In genomic region chr4:184651899-184652298, GRCh38 we compare ENCODE assay signal across 17 cellular contexts.
"Had no signal": no experiment of that assay in that cellular context is flagged by ENCODE, and none has a peak within 500 bp of the region (broad histone marks: within the 10 kb centered on the region; RNA-seq: fewer than 3 reads in every experiment).

No MANE protein-coding gene starts in this region.

- H3K27me3 ChIP-seq: left lung, testis had no signal

- H3K27me3 Mint-ChIP-seq: activated CD4-positive, alpha-beta T cell treated with anti-CD3 and anti-CD28 coated beads, Interleukin-2, amount 10 ng/mL, durations not matched to agents 7 days and 5 days; activated naive CD8-positive, alpha-beta T cell treated with anti-CD3 and anti-CD28 coated beads, Interleukin-2, amount 10 ng/mL, durations not matched to agents 7 days and 5 days; naive thymus-derived CD4-positive, alpha-beta T cell; stimulated activated memory B cell treated with anti-CD40 and anti-IgM and Interleukin-4, amounts not matched to agents 10 μg/mL and 1 μg/mL and 100 μg/mL, for 72 hours; type B pancreatic cell had no signal

- H3K27ac ChIP-seq: left lung, testis had no signal

- ATAC-seq: left lung; naive thymus-derived CD4-positive, alpha-beta T cell; sciatic nerve; stimulated activated memory B cell treated with anti-CD40 and anti-IgM and Interleukin-4, amounts not matched to agents 10 μg/mL and 1 μg/mL and 100 μg/mL, for 72 hours had no signal

- H3K9me3 Mint-ChIP-seq: activated CD4-positive, alpha-beta T cell treated with anti-CD3 and anti-CD28 coated beads, Interleukin-2, amount 10 ng/mL, durations not matched to agents 7 days and 5 days; activated naive CD8-positive, alpha-beta T cell treated with anti-CD3 and anti-CD28 coated beads, Interleukin-2, amount 10 ng/mL, durations not matched to agents 7 days and 5 days; stimulated activated memory B cell treated with anti-CD40 and anti-IgM and Interleukin-4, amounts not matched to agents 10 μg/mL and 1 μg/mL and 100 μg/mL, for 72 hours; T-helper 2 cell treated with Interferon-gamma antibody and Interleukin-4, amounts not matched to agents 5 μg/mL and 100 μg/mL, for 36 hours; type B pancreatic cell had no signal

- H3K27ac Mint-ChIP-seq: activated CD4-positive, alpha-beta T cell treated with anti-CD3 and anti-CD28 coated beads, Interleukin-2, amount 10 ng/mL, durations not matched to agents 7 days and 5 days; activated naive CD8-positive, alpha-beta T cell treated with anti-CD3 and anti-CD28 coated beads, Interleukin-2, amount 10 ng/mL, durations not matched to agents 7 days and 5 days; type B pancreatic cell had no signal

- H3K9me3 ChIP-seq: left lung, testis had no signal

- H3K4me3 Mint-ChIP-seq: activated CD4-positive, alpha-beta T cell treated with anti-CD3 and anti-CD28 coated beads, Interleukin-2, amount 10 ng/mL, durations not matched to agents 7 days and 5 days; activated naive CD8-positive, alpha-beta T cell treated with anti-CD3 and anti-CD28 coated beads, Interleukin-2, amount 10 ng/mL, durations not matched to agents 7 days and 5 days; stimulated activated memory B cell treated with anti-CD40 and anti-IgM and Interleukin-4, amounts not matched to agents 10 μg/mL and 1 μg/mL and 100 μg/mL, for 72 hours; type B pancreatic cell had no signal

- H3K4me3 ChIP-seq: left lung, testis had no signal

- H3K36me3 ChIP-seq: left lung had no signal

- DNase-seq: activated CD4-positive, alpha-beta T cell treated with anti-CD3 and anti-CD28 coated beads, Interleukin-2, amount 10 ng/mL, durations not matched to agents 7 days and 5 days; activated CD4-positive, CD25-positive, alpha-beta regulatory T cell; activated CD8-positive, alpha-beta memory T cell treated with anti-CD3 and anti-CD28 coated beads for 24 hours; activated CD8-positive, alpha-beta memory T cell treated with anti-CD3 and anti-CD28 coated beads, Interleukin-2, amount 50 U/mL, for 48 hours; activated naive CD8-positive, alpha-beta T cell treated with anti-CD3 and anti-CD28 coated beads, Interleukin-2, amount 10 ng/mL, durations not matched to agents 7 days and 5 days; amygdala; central memory CD4-positive, alpha-beta T cell; foreskin melanocyte; hypothalamus; left lung; naive thymus-derived CD4-positive, alpha-beta T cell; stimulated activated CD4-positive, alpha-beta T cell treated with anti-CD3 and anti-CD28 coated beads, Interleukin-4, amount 100 ng/mL, for 24 hours; testis had no signal
